ENCODE assay signal across 8 cellular contexts in genomic region chr12:8698830-8699330, GRCh38. TPM values are rescaled to one million over a fixed set of nuclear protein-coding genes. Genes with fewer than 3 reads are reported as not detected.
DNase-seq lines count a peak whose midpoint lies in the region; ATAC-seq and TF ChIP-seq lines count a peak whose summit lies in the region.

No MANE protein-coding gene starts in this region.

- H3K36me3 Mint-ChIP-seq in naive B cell: no peaks in the 10 kb centered on the region

- H3K4me1 Mint-ChIP-seq in naive B cell: peaks cover 24 to 44% (median 29%) of the 10 kb centered on the region in 3 donors

- intact Hi-C loops in sciatic nerve (cut with DNase I): no loop called here

- peak overlapping the region; percentile 84 to 98 (median 92) for H3K4me3 Mint-ChIP-seq in naive B cell

- H3K4me3 ChIP-seq in BE2C (ENCODE audit: low read depth, low read length) (peak overlapping the region; percentile 62), LNCaP clone FGC (ENCODE audit: low read depth, low read length) (peak overlapping the region; percentile 56)

- TF ChIP-seq CTCF in BE2C (IDR thresholded peaks at IDR 0.05; ENCODE audit: low read depth, low read length) (no peak), LNCaP clone FGC (IDR thresholded peaks at IDR 0.05; ENCODE audit: control insufficient read depth, extremely low read depth, insufficient read depth) (no peak)

- no peaks in the 10 kb centered on the region for H3K4me1 ChIP-seq in BE2C

- H3K27ac Mint-ChIP-seq in naive B cell: peak overlapping the region; percentile 59 to 94 (median 91)

- H3K27me3 ChIP-seq in BE2C: peaks cover 41% of the 10 kb centered on the region

- H3K27me3 Mint-ChIP-seq in naive B cell: no peaks in the 10 kb centered on the region

- no peaks in the 10 kb centered on the region for H3K9me3 ChIP-seq in BE2C

- H3K36me3 ChIP-seq in BE2C: no peaks in the 10 kb centered on the region

- no peaks in the 10 kb centered on the region for H3K9me3 Mint-ChIP-seq in naive B cell

- ATAC-seq in naive B cell (ENCODE audit: low read depth in 2 of 2): no peak
- ATAC-seq in sciatic nerve: no peak

- no peak for DNase-seq in BE2C
- no peak for DNase-seq in LNCaP clone FGC (ENCODE audit: low read depth)
- peak; percentile 49 for DNase-seq in dedifferentiated amniotic fluid mesenchymal stem cell (ENCODE audit: extremely low spot score)
- DNase-seq in naive B cell: no peak
- no peak for DNase-seq in T-helper 9 cell
- DNase-seq in NCI-H526 (lab: John Stamatoyannopoulos, UW): no peak
- DNase-seq in NCI-H82 (lab: John Stamatoyannopoulos, UW): no peak
- DNase-seq in sciatic nerve (ENCODE audit: low spot score): no peak

RNA-seq across cellular contexts. Expression of gene RIMKLB, which starts 1.1 kb away (rescaled TPM):
- 9.4 TPM for polyA plus RNA-seq in BE2C (2012; ENCODE audit: insufficient read depth, insufficient read length, low read depth)
- polyA plus RNA-seq in naive B cell (ENCODE audit: low read depth in 6 of 6): 10 to 100 TPM in 1 of 6 donors, 1 to 10 TPM in 5; 6.8 to 13.2 (median 8.1) TPM
- 79.8 TPM for total RNA-seq in sciatic nerve

RNA-seq across cellular contexts. Expression of gene MFAP5, which starts 36.3 kb away (rescaled TPM):
- not detected for polyA plus RNA-seq in BE2C (2012; ENCODE audit: insufficient read depth, insufficient read length, low read depth)
- not detected for polyA plus RNA-seq in naive B cell (ENCODE audit: low read depth in 6 of 6)
- total RNA-seq in sciatic nerve: 387 TPM
